Comparison of ENCODE assay signal across 27 cellular contexts in genomic region chr10:86219271-86219670, GRCh38.
DNase-seq lines count a peak whose midpoint lies in the region; ATAC-seq, FAIRE-seq and TF ChIP-seq lines count a peak whose summit lies in the region.
"Had no signal": no experiment of that assay in that cellular context is flagged by ENCODE, and none has a peak within 500 bp of the region (broad histone marks: within the 10 kb centered on the region; RNA-seq: fewer than 3 reads in every experiment).

No MANE protein-coding gene starts in this region.

- intact Hi-C loops in IMR-90 (cut with micrococcal nuclease), result no loop called here
- intact Hi-C loops in right lobe of liver (cut with DNase I), result no loop called here
- intact Hi-C loops in spleen (cut with DNase I; ENCODE audit: low total_unique reads), result no loop called here
- intact Hi-C loops in psoas muscle (cut with DNase I), result no loop called here

- H4K91ac ChIP-seq in IMR-90 (ENCODE audit: insufficient read depth, low read depth, low read length) (no peak overlapping the region), H1 (replicated peaks; ENCODE audit: insufficient read length, low read length) (no peak overlapping the region)

- H3K36me3 ChIP-seq in IMR-90 (ENCODE audit: control insufficient read depth, insufficient read depth, low read length) (no peaks in the 10 kb centered on the region), H1 (ENCODE audit: control insufficient read depth in 2 of 4, insufficient read depth in 4 of 4, low read length in 3 of 4) (no peaks in the 10 kb centered on the region), right lobe of liver (no peaks in the 10 kb centered on the region), spleen (no peaks in the 10 kb centered on the region), small intestine (ENCODE audit: control insufficient read depth in 2 of 2, insufficient read depth in 2 of 2, low read length in 2 of 2) (no peaks in the 10 kb centered on the region), psoas muscle (ENCODE audit: insufficient read depth in 1 of 2, low read depth in 1 of 2) (no peaks in the 10 kb centered on the region)
- H3K36me3 ChIP-seq: BE2C; BLaER1 treated with 17β-estradiol and CSF1 and Interleukin-3, amounts not matched to agents 10 nM and 100 nM had no signal

- H3K27me3 ChIP-seq in IMR-90 (ENCODE audit: control insufficient read depth, insufficient read depth, low read length), result no peaks in the 10 kb centered on the region
- no peaks in the 10 kb centered on the region for H3K27me3 ChIP-seq in H1 (replicated peaks in 1 of 4; ENCODE audit: control insufficient read depth in 3 of 4, extremely low read depth in 1 of 4, insufficient read depth in 3 of 4, low read length in 3 of 4)
- no peaks in the 10 kb centered on the region for H3K27me3 ChIP-seq in right lobe of liver
- H3K27me3 ChIP-seq in spleen (replicated peaks in 1 of 7), result peaks cover 0 to 12% (median 0%) of the 10 kb centered on the region in 7 donors
- no peaks in the 10 kb centered on the region for H3K27me3 ChIP-seq in small intestine (ENCODE audit: control insufficient read depth in 2 of 2, insufficient read depth in 2 of 2, low read length in 2 of 2)
- H3K27me3 ChIP-seq in psoas muscle (ENCODE audit: insufficient read depth in 3 of 3, low read length in 2 of 3), result no peaks in the 10 kb centered on the region
- H3K27me3 ChIP-seq: BE2C; BLaER1 treated with 17β-estradiol and CSF1 and Interleukin-3, amounts not matched to agents 10 nM and 100 nM had no signal

- BruUV-seq in IMR-90 (replicated peaks; lab: Mats Ljungman, UMichigan), result no TSS peak

- H4K5ac ChIP-seq in IMR-90 (ENCODE audit: low read depth, low read length) (no peak overlapping the region), H1 (ENCODE audit: insufficient read length, low read depth, low read length) (no peak overlapping the region)

- H3K14ac ChIP-seq in IMR-90 (replicated peaks; ENCODE audit: low read depth, low read length) (no peak overlapping the region), H1 (ENCODE audit: insufficient read length) (no peak overlapping the region)

- WGBS in IMR-90 (ENCODE audit: extremely low coverage in 2 of 2, insufficient read length in 1 of 2), 2 experiments, result 39% methylated on average over 3 of the region's 8 CpGs; no CpG with 5 or more reads in 1 of the 2 experiments
- WGBS in H1 (ENCODE audit: extremely low coverage in 1 of 2, insufficient coverage in 1 of 2, insufficient read length in 1 of 2, insufficient replicate concordance in 2 of 2, low coverage in 1 of 2, low lambda C conversion rate in 2 of 2, missing lambda C conversion rate in 1 of 2), 2 experiments, result 80% methylated on average over 8 of the region's 8 CpGs; no CpG with 5 or more reads in 1 of the 2 experiments
- WGBS in right lobe of liver (ENCODE audit: insufficient coverage, low coverage, low lambda C conversion rate, missing lambda C conversion rate), result 56% methylated on average over 5 of the region's 8 CpGs
- WGBS in spleen, 5 donors, result 70 to 84% (median 74%) methylated on average over 6 to 8 of the region's 8 CpGs
- WGBS in small intestine, 3 donors, result 49 to 67% (median 50%) methylated on average over 8 of the region's 8 CpGs
- WGBS in psoas muscle, 3 donors, result 68 to 83% (median 74%) methylated on average over 8 of the region's 8 CpGs

- no peak for ATAC-seq in IMR-90 (ENCODE audit: low read depth)
- ATAC-seq in right lobe of liver, result no peak
- ATAC-seq in psoas muscle, result no peak
- ATAC-seq in T-cell (replicated peaks in 1 of 4), result no peak
- ATAC-seq: A549, GM12878, HCT116 had no signal

- no peak for TF ChIP-seq EP300 in H1 (IDR thresholded peaks at IDR 0.05; ENCODE audit: borderline replicate concordance in 1 of 2, low read depth in 2 of 2, low read length in 2 of 2)

- H2AK5ac ChIP-seq in IMR-90 (ENCODE audit: low read depth, low read length), result no peak overlapping the region
- no peak overlapping the region for H2AK5ac ChIP-seq in H1 (ENCODE audit: low read depth, low read length)

- H3K23ac ChIP-seq in IMR-90 (ENCODE audit: low read depth, low read length) (no peak overlapping the region), H1 (ENCODE audit: insufficient read length) (no peak overlapping the region)

- no peak overlapping the region for H3K4me3 ChIP-seq in IMR-90 (ENCODE audit: insufficient read depth, low read depth, low read length)
- no peak overlapping the region for H3K4me3 ChIP-seq in H1 (ENCODE audit: extremely low read depth in 1 of 4, insufficient read depth in 2 of 4, low read depth in 3 of 4, low read length in 4 of 4)
- H3K4me3 ChIP-seq in right lobe of liver, result no peak overlapping the region
- no peak overlapping the region for H3K4me3 ChIP-seq in spleen
- no peak overlapping the region for H3K4me3 ChIP-seq in small intestine (ENCODE audit: low read depth in 1 of 2, low read length in 2 of 2)
- no peak overlapping the region for H3K4me3 ChIP-seq in psoas muscle
- H3K4me3 ChIP-seq: A549; BLaER1 treated with 17β-estradiol and CSF1 and Interleukin-3, amounts not matched to agents 10 nM and 100 nM; GM12878; GM23248 had no signal

- no peaks in the 10 kb centered on the region for H3K9me3 ChIP-seq in IMR-90 (ENCODE audit: control insufficient read depth, insufficient read depth, low read length)
- H3K9me3 ChIP-seq in H1 (ENCODE audit: insufficient read depth in 2 of 2, low read depth in 1 of 2, low read length in 1 of 2), result no peaks in the 10 kb centered on the region
- no peaks in the 10 kb centered on the region for H3K9me3 ChIP-seq in right lobe of liver
- H3K9me3 ChIP-seq in spleen, result no peaks in the 10 kb centered on the region
- H3K9me3 ChIP-seq in small intestine (ENCODE audit: control insufficient read depth, low read depth), result no peaks in the 10 kb centered on the region
- no peaks in the 10 kb centered on the region for H3K9me3 ChIP-seq in psoas muscle
- H3K9me3 ChIP-seq: A549; BE2C; BLaER1 treated with 17β-estradiol and CSF1 and Interleukin-3, amounts not matched to agents 10 nM and 100 nM had no signal

- peak overlapping the region; percentile 8 for H2AK9ac ChIP-seq in IMR-90 (replicated peaks; ENCODE audit: low read depth, low read length, poor library complexity)

- H3K79me2 ChIP-seq in H1 (ENCODE audit: control insufficient read depth in 1 of 2, insufficient read depth in 2 of 2, low read length in 2 of 2), result no peaks in the 10 kb centered on the region

- H3K23me2 ChIP-seq in H1 (ENCODE audit: low read depth, low read length), result no peaks in the 10 kb centered on the region

- no peak overlapping the region for H3K9ac ChIP-seq in IMR-90 (ENCODE audit: low read depth, low read length)
- H3K9ac ChIP-seq in H1 (replicated peaks in 1 of 4; ENCODE audit: extremely low read depth in 1 of 4, low read depth in 3 of 4, low read length in 3 of 4), result no peak overlapping the region
- H3K9ac ChIP-seq: BLaER1 treated with 17β-estradiol and CSF1 and Interleukin-3, amounts not matched to agents 10 nM and 100 nM; GM23248 had no signal

- no peaks in the 10 kb centered on the region for H3K4me1 Mint-ChIP-seq in T-cell
- H3K4me1 Mint-ChIP-seq: CD8-positive, alpha-beta memory T cell had no signal

- H4K20me1 ChIP-seq in IMR-90 (ENCODE audit: insufficient read depth, low read length) (no peaks in the 10 kb centered on the region), H1 (replicated peaks in 1 of 2; ENCODE audit: control insufficient read depth in 1 of 2, insufficient read depth in 2 of 2, low read length in 2 of 2) (no peaks in the 10 kb centered on the region)

- TF ChIP-seq CTCF in IMR-90 (conservative IDR thresholded peaks at IDR 0.05; ENCODE audit: low read depth, low read length), result no peak
- TF ChIP-seq CTCF in H1 (IDR thresholded peaks at IDR 0.05; ENCODE audit: control extremely low read depth in 1 of 3, insufficient read depth in 1 of 3, low read depth in 1 of 3, low read length in 3 of 3), result no peak
- TF ChIP-seq CTCF in right lobe of liver (IDR thresholded peaks at IDR 0.05), result no peak
- no peak for TF ChIP-seq CTCF in spleen (IDR thresholded peaks at IDR 0.05 in 8 of 11, conservative IDR thresholded peaks at IDR 0.05 in 3 of 11)
- TF ChIP-seq CTCF in psoas muscle (IDR thresholded peaks at IDR 0.05), result no peak

- no peak overlapping the region for H2BK120ac ChIP-seq in IMR-90 (ENCODE audit: low read depth, low read length)
- H2BK120ac ChIP-seq in H1 (replicated peaks; ENCODE audit: low read depth, low read length), result no peak overlapping the region

- CTCF ChIA-PET in IMR-90 (lab: Yijun Ruan, JAX) (no interaction called here), H1 (lab: Charles Lee; ENCODE audit: partially characterized antibody) (interaction anchor here (1.2 to 1.7 kb wide), 4 partner anchors 9 to 152 kb away, joined by 3 to 5 read pairs (median 4); no protein-coding TSS in a partner anchor), T-cell (lab: Charles Lee) (no interaction called here)

- H2BK20ac ChIP-seq in IMR-90 (ENCODE audit: low read depth, low read length), result no peak overlapping the region
- no peak overlapping the region for H2BK20ac ChIP-seq in H1 (ENCODE audit: low read length)

- no peaks in the 10 kb centered on the region for H3K9me1 ChIP-seq in IMR-90 (ENCODE audit: insufficient read depth, low read length)

- DNase-seq in IMR-90 (no peak), H1 (ENCODE audit: low read depth in 1 of 2, low spot score in 2 of 2) (no peak), right lobe of liver (peak in 2 of 3 donors; percentile 10 to 40), spleen (peak; percentile 64), small intestine (no peak), psoas muscle (no peak), T-cell (no peak), T1000 (lab: John Stamatoyannopoulos, UW) (no peak)
- DNase-seq: 8988T; ACHN; AML-193; BE2C; CD4-positive, alpha-beta T cell; CD8-positive, alpha-beta memory T cell; DMS 273 treated with DMSO at 0.1 percent for 48 hours; DMS79; EL; GDM1; GM23248; H9 had no signal

- H3K4me1 ChIP-seq in IMR-90 (ENCODE audit: control insufficient read depth, insufficient read depth, low read length), result no peaks in the 10 kb centered on the region
- H3K4me1 ChIP-seq in H1 (replicated peaks in 1 of 4; ENCODE audit: control insufficient read depth in 3 of 4, insufficient read depth in 4 of 4, low read length in 3 of 4), result peaks cover 0 to 3% (median 0%) of the 10 kb centered on the region in 4 experiments; a peak in 1 of 7 replicates
- H3K4me1 ChIP-seq in right lobe of liver, result no peaks in the 10 kb centered on the region
- H3K4me1 ChIP-seq in spleen, result no peaks in the 10 kb centered on the region
- no peaks in the 10 kb centered on the region for H3K4me1 ChIP-seq in small intestine (ENCODE audit: control insufficient read depth in 2 of 2, insufficient read depth in 1 of 2, low read depth in 1 of 2, low read length in 1 of 2)
- H3K4me1 ChIP-seq in psoas muscle, result no peaks in the 10 kb centered on the region
- H3K4me1 ChIP-seq: A549, BE2C had no signal

- H2BK12ac ChIP-seq in H1 (ENCODE audit: low read depth, low read length), result no peak overlapping the region

- H2AFZ ChIP-seq in IMR-90 (replicated peaks; ENCODE audit: low read length, poor library complexity) (no peak overlapping the region), H1 (ENCODE audit: low read length) (no peak overlapping the region)
- H2AFZ ChIP-seq: GM23248 had no signal

- no peak overlapping the region for H2BK15ac ChIP-seq in IMR-90 (ENCODE audit: low read depth, low read length)
- H2BK15ac ChIP-seq in H1 (ENCODE audit: low read length), result no peak overlapping the region

- in situ Hi-C loops in IMR-90 (cut with MboI; ENCODE audit: low sequenced_read_pairs), result no loop called here

- POLR2A ChIA-PET in IMR-90 (lab: Charles Lee; ENCODE audit: unreplicated experiment), result no interaction called here
- POLR2A ChIA-PET in H1 (lab: Charles Lee; ENCODE audit: partially characterized antibody), result no interaction called here
- POLR2A ChIA-PET in T-cell (lab: Charles Lee), result no interaction called here

- peaks cover 6% of the 10 kb centered on the region in 2 donors for H3K27me3 Mint-ChIP-seq in T-cell

- no peak overlapping the region for H3K27ac ChIP-seq in IMR-90 (ENCODE audit: insufficient read depth, low read length)
- H3K27ac ChIP-seq in H1 (ENCODE audit: low read depth, low read length), result no peak overlapping the region
- no peak overlapping the region for H3K27ac ChIP-seq in right lobe of liver
- H3K27ac ChIP-seq in spleen, result no peak overlapping the region
- H3K27ac ChIP-seq in small intestine (ENCODE audit: low read depth in 1 of 2, low read length in 1 of 2), result no peak overlapping the region
- no peak overlapping the region for H3K27ac ChIP-seq in psoas muscle
- H3K27ac ChIP-seq: A549; BLaER1 treated with 17β-estradiol and CSF1 and Interleukin-3, amounts not matched to agents 10 nM and 100 nM; GM23248 had no signal

- no peak for TF ChIP-seq POLR2A in IMR-90 (IDR thresholded peaks at IDR 0.05; ENCODE audit: low read depth, low read length)
- TF ChIP-seq POLR2A in H1 (IDR thresholded peaks at IDR 0.05; ENCODE audit: control extremely low read depth in 1 of 2, low read depth in 2 of 2, low read length in 2 of 2), result no peak
- no peak for TF ChIP-seq POLR2A in right lobe of liver (IDR thresholded peaks at IDR 0.05)
- TF ChIP-seq POLR2A in spleen (IDR thresholded peaks at IDR 0.05), result no peak

- dilution Hi-C loops in IMR-90 (cut with HindIII; ENCODE audit: low sequenced_read_pairs, unreplicated experiment), result no loop called here

- H3K56ac ChIP-seq in IMR-90 (ENCODE audit: extremely low read depth, insufficient read depth, low read length) (no peak overlapping the region), H1 (replicated peaks; ENCODE audit: insufficient read length, low read depth, low read length) (no peak overlapping the region)

- no peaks in the 10 kb centered on the region for H3K36me3 Mint-ChIP-seq in T-cell
- H3K36me3 Mint-ChIP-seq: CD14-positive monocyte; CD8-positive, alpha-beta memory T cell had no signal

- FAIRE-seq in H1 (lab: Jason Lieb, UNC) (no peak), small intestine (lab: Jason Lieb, UNC) (no peak)
- FAIRE-seq: A549, D721Med, GM12878, GM19239 had no signal

- no peaks in the 10 kb centered on the region for H3K9me3 Mint-ChIP-seq in T-cell
- H3K9me3 Mint-ChIP-seq: CD14-positive monocyte; CD4-positive, alpha-beta T cell; CD8-positive, alpha-beta memory T cell; H9 had no signal

- H3K4me3 Mint-ChIP-seq in T-cell, result no peak overlapping the region
- H3K4me3 Mint-ChIP-seq: CD14-positive monocyte; CD4-positive, alpha-beta T cell; CD8-positive, alpha-beta memory T cell; H9 had no signal

- H3K18ac ChIP-seq in IMR-90 (ENCODE audit: low read depth, low read length), result no peak overlapping the region
- H3K18ac ChIP-seq in H1 (ENCODE audit: extremely low read depth, low read length), result no peak overlapping the region

- H3K4ac ChIP-seq in IMR-90 (ENCODE audit: low read depth, low read length) (no peak overlapping the region), H1 (replicated peaks; ENCODE audit: insufficient read length, low read depth, low read length) (no peak overlapping the region)

- H3K79me1 ChIP-seq in IMR-90 (ENCODE audit: low read depth in 1 of 2, low read length in 2 of 2), result no peaks in the 10 kb centered on the region
- H3K79me1 ChIP-seq in H1 (ENCODE audit: low read depth, low read length), result no peaks in the 10 kb centered on the region

- no peak overlapping the region for H2BK5ac ChIP-seq in IMR-90 (ENCODE audit: low read depth, low read length, poor library complexity, severe bottlenecking)
- H2BK5ac ChIP-seq in H1 (ENCODE audit: low read depth, low read length), result no peak overlapping the region

- no peak overlapping the region for H4K8ac ChIP-seq in IMR-90 (ENCODE audit: low read depth in 2 of 2, low read length in 2 of 2)
- H4K8ac ChIP-seq in H1 (ENCODE audit: extremely low read depth, insufficient read depth, low read length), result peak overlapping the region; percentile 72; the same call in 1 of the 2 replicates

- H3K4me2 ChIP-seq in IMR-90 (ENCODE audit: low read depth, low read length) (no peak overlapping the region), H1 (ENCODE audit: insufficient read depth in 1 of 2, low read depth in 2 of 2, low read length in 2 of 2) (no peak overlapping the region)
- H3K4me2 ChIP-seq: A549; BLaER1 treated with 17β-estradiol and CSF1 and Interleukin-3, amounts not matched to agents 10 nM and 100 nM had no signal

- TF ChIP-seq RAD21 in IMR-90 (IDR thresholded peaks at IDR 0.05; ENCODE audit: low read length) (no peak), H1 (IDR thresholded peaks at IDR 0.05 in 1 of 2, conservative IDR thresholded peaks at IDR 0.05 in 1 of 2; ENCODE audit: low read depth in 2 of 2, low read length in 2 of 2) (no peak)

- H3K27ac Mint-ChIP-seq in T-cell, result no peak overlapping the region
- H3K27ac Mint-ChIP-seq: CD4-positive, alpha-beta T cell; H9 had no signal

Comparison
In these comparisons a context has a peak if more than half of its experiments do, and no peak if none do; other contexts are left out.
1. DNase-seq: peak in right lobe of liver (2 of 3) and spleen (single experiment); none in IMR-90 (single experiment), H1 (0 of 2), small intestine (single experiment), psoas muscle (0 of 2), T-cell (0 of 34) and T1000 (single experiment).